Comparison of ENCODE assay signal across 8 cellular contexts in genomic region chr22:36028646-36029405, GRCh38. TPM values are rescaled to one million over a fixed set of nuclear protein-coding genes. Genes with fewer than 3 reads are reported as not detected.
DNase-seq lines count a peak whose midpoint lies in the region; ATAC-seq, FAIRE-seq and TF ChIP-seq lines count a peak whose summit lies in the region.

Gene RBFOX2 (minus strand): TSS chr22:36028824. CDS start chr22:36028425, 399 bp downstream.

- no peaks in the 10 kb centered on the region for H3K27me3 ChIP-seq in SU-DHL-6 (ENCODE audit: low read length)

- peaks cover 23% of the 10 kb centered on the region for H3K27me3 Mint-ChIP-seq in activated naive CD8-positive, alpha-beta T cell treated with anti-CD3 and anti-CD28 coated beads, Interleukin-2, amount 50 U/mL, for 24 hours
- H3K27me3 Mint-ChIP-seq in glutamatergic neuron (ENCODE audit: unreplicated experiment): peaks cover 2% of the 10 kb centered on the region

- peak within 1 kb of the TSS; percentile 55 for H2AFZ ChIP-seq in SU-DHL-6 (ENCODE audit: low read depth, low read length, severe bottlenecking)

- peaks cover 11% of the 10 kb centered on the region for H3F3A ChIP-seq in SU-DHL-6 (ENCODE audit: insufficient read depth)

- no peaks in the 10 kb centered on the region for H3K79me2 ChIP-seq in SU-DHL-6 (ENCODE audit: insufficient read depth, low read length)

- H3K27ac Mint-ChIP-seq in activated naive CD8-positive, alpha-beta T cell treated with anti-CD3 and anti-CD28 coated beads, Interleukin-2, amount 50 U/mL, for 24 hours: peak within 1 kb of the TSS; percentile 33
- peak within 1 kb of the TSS; percentile 85 for H3K27ac Mint-ChIP-seq in glutamatergic neuron (ENCODE audit: unreplicated experiment)

- peak within 1 kb of the TSS; percentile 68 for H3K4me2 ChIP-seq in SU-DHL-6 (ENCODE audit: low read depth, low read length, poor library complexity, severe bottlenecking)

- peak within 1 kb of the TSS; percentile 83 for H3K4me3 Mint-ChIP-seq in activated naive CD8-positive, alpha-beta T cell treated with anti-CD3 and anti-CD28 coated beads, Interleukin-2, amount 50 U/mL, for 24 hours
- H3K4me3 Mint-ChIP-seq in glutamatergic neuron (ENCODE audit: unreplicated experiment): peak within 1 kb of the TSS; percentile 95

- no peaks in the 10 kb centered on the region for H3K9me2 ChIP-seq in SU-DHL-6 (replicated peaks; ENCODE audit: insufficient read depth, low read length)

- H3K9me3 Mint-ChIP-seq in activated naive CD8-positive, alpha-beta T cell treated with anti-CD3 and anti-CD28 coated beads, Interleukin-2, amount 50 U/mL, for 24 hours: no peaks in the 10 kb centered on the region
- peaks cover 8% of the 10 kb centered on the region for H3K9me3 Mint-ChIP-seq in glutamatergic neuron (ENCODE audit: unreplicated experiment)

- H3K9me3 ChIP-seq in SU-DHL-6 (ENCODE audit: insufficient read depth, low read length): no peaks in the 10 kb centered on the region

- peaks cover 17% of the 10 kb centered on the region for H3K4me1 Mint-ChIP-seq in activated naive CD8-positive, alpha-beta T cell treated with anti-CD3 and anti-CD28 coated beads, Interleukin-2, amount 50 U/mL, for 24 hours
- H3K4me1 Mint-ChIP-seq in glutamatergic neuron (ENCODE audit: low read depth, unreplicated experiment): peaks cover 8% of the 10 kb centered on the region

- H4K20me1 ChIP-seq in SU-DHL-6 (ENCODE audit: low read depth, low read length): no peaks in the 10 kb centered on the region

- no peaks in the 10 kb centered on the region for H3K36me3 ChIP-seq in SU-DHL-6 (ENCODE audit: low read length)

- ATAC-seq in activated naive CD8-positive, alpha-beta T cell treated with anti-CD3 and anti-CD28 coated beads, Interleukin-2, amount 50 U/mL, for 24 hours: peak; percentile 81
- no peak for ATAC-seq in HG02588 (IDR thresholded peaks at IDR 0.05; ENCODE audit: unreplicated experiment)

- H3K4me3 ChIP-seq in SU-DHL-6 (ENCODE audit: insufficient read depth, low read length, poor library complexity, severe bottlenecking): peak within 1 kb of the TSS; percentile 68

- TF ChIP-seq POLR2A in GM12891 (IDR thresholded peaks at IDR 0.05; ENCODE audit: low read depth, low read length): no peak

- peak within 1 kb of the TSS; percentile 59 for H3K9ac ChIP-seq in SU-DHL-6 (ENCODE audit: low read length)

- FAIRE-seq in GM12891 (lab: Jason Lieb, UNC): peak; percentile 48

- H3K36me3 Mint-ChIP-seq in activated naive CD8-positive, alpha-beta T cell treated with anti-CD3 and anti-CD28 coated beads, Interleukin-2, amount 50 U/mL, for 24 hours (ENCODE audit: low read depth): no peaks in the 10 kb centered on the region
- no peaks in the 10 kb centered on the region for H3K36me3 Mint-ChIP-seq in glutamatergic neuron (ENCODE audit: unreplicated experiment)

- TF ChIP-seq CTCF in SU-DHL-6 (IDR thresholded peaks at IDR 0.05; ENCODE audit: insufficient read depth, low read length, poor library complexity, severe bottlenecking) (no peak), glutamatergic neuron (IDR thresholded peaks at IDR 0.05; ENCODE audit: partially characterized antibody, unreplicated experiment) (no peak), subcutaneous adipose tissue (IDR thresholded peaks at IDR 0.05; ENCODE audit: low read depth) (no peak)

- no peak within 1 kb of the TSS for H3K27ac ChIP-seq in SU-DHL-6 (ENCODE audit: low read depth, low read length)

- peak; percentile 80 for DNase-seq in GM12891 (ENCODE audit: insufficient read length, low spot score)
- peak; percentile 84 for DNase-seq in NCI-H1105 treated with DMSO at 0.1 percent for 48 hours (lab: John Stamatoyannopoulos, UW)
- DNase-seq in activated naive CD8-positive, alpha-beta T cell treated with anti-CD3 and anti-CD28 coated beads, Interleukin-2, amount 50 U/mL, for 24 hours: peak; percentile 78
- DNase-seq in glutamatergic neuron: peak; percentile 99
- peak; percentile 93 for DNase-seq in occipital lobe (lab: John Stamatoyannopoulos, UW)

TF ChIP-seq in GM12891, 5 proteins besides CTCF, POLR2A, EP300 and RAD21:
- no peak for TF ChIP-seq TAF1 (IDR thresholded peaks at IDR 0.05; ENCODE audit: low read depth, low read length)
- TF ChIP-seq POU2F2 (IDR thresholded peaks at IDR 0.05; ENCODE audit: low read depth, low read length): no peak
- no peak for TF ChIP-seq POLR2AphosphoS5 (IDR thresholded peaks at IDR 0.05; ENCODE audit: low read depth, low read length)
- no peak for TF ChIP-seq SPI1 (IDR thresholded peaks at IDR 0.05; ENCODE audit: low read depth, low read length)

RNA-seq across cellular contexts. Expression of gene RBFOX2, which starts in this region (rescaled TPM):
- polyA plus RNA-seq in GM12891 (2012; ENCODE audit: low read depth, missing spikeins): 0.09 TPM
- total RNA-seq in glutamatergic neuron (ENCODE audit: unreplicated experiment) (380 TPM), occipital lobe (454 TPM), subcutaneous adipose tissue (10 to 100 TPM; 46.7 to 64.1 (median 51.5) TPM)
